In genomic region chr10:79244841-79245504, GRCh38 we compare ENCODE assay signal across 8 cellular contexts.
DNase-seq lines count a peak whose midpoint lies in the region; ATAC-seq and TF ChIP-seq lines count a peak whose summit lies in the region.

No MANE protein-coding gene starts in this region.

- peak overlapping the region; percentile 93 for H3K27ac ChIP-seq in KMS-11
- H3K27ac ChIP-seq in coronary artery = peak overlapping the region; percentile 91 to 97
- H3K27ac ChIP-seq in spleen = peak overlapping the region; percentile 69 to 93 (median 88)

- H3K79me2 ChIP-seq in KMS-11 (ENCODE audit: insufficient read depth, low read depth) = peaks cover 64% of the 10 kb centered on the region

- no peaks in the 10 kb centered on the region for H3K36me3 ChIP-seq in KMS-11 (ENCODE audit: insufficient read depth)
- peaks cover 0 to 5% (median 0%) of the 10 kb centered on the region in 6 donors for H3K36me3 ChIP-seq in spleen

- TF ChIP-seq CTCF in KMS-11 (conservative IDR thresholded peaks at IDR 0.05; ENCODE audit: low read depth, low read length) = no peak
- no peak for TF ChIP-seq CTCF in coronary artery (IDR thresholded peaks at IDR 0.05)
- no peak for TF ChIP-seq CTCF in spleen (IDR thresholded peaks at IDR 0.05 in 8 of 11, conservative IDR thresholded peaks at IDR 0.05 in 3 of 11)

- WGBS in spleen, 5 donors = 31 to 48% (median 34%) methylated on average over 15 of the region's 15 CpGs

- peak overlapping the region; percentile 91 for H3K9ac ChIP-seq in KMS-11

- H3K4me1 ChIP-seq in KMS-11 (ENCODE audit: low read depth, poor library complexity, severe bottlenecking) (peaks cover 66% of the 10 kb centered on the region), spleen (peaks cover 66 to 97% (median 87%) of the 10 kb centered on the region in 6 donors)

- H3K9me3 ChIP-seq in spleen = no peaks in the 10 kb centered on the region

- no peaks in the 10 kb centered on the region for H3K27me3 ChIP-seq in KMS-11 (ENCODE audit: insufficient read depth, low read depth)
- H3K27me3 ChIP-seq in spleen (replicated peaks in 1 of 7) = no peaks in the 10 kb centered on the region

- TF ChIP-seq POLR2A in spleen (IDR thresholded peaks at IDR 0.05) = peak in 1 of 3 donors; percentile 37

- H4K20me1 ChIP-seq in KMS-11 (ENCODE audit: insufficient read depth) = no peaks in the 10 kb centered on the region

- H3K4me3 ChIP-seq in KMS-11 (IDR thresholded peaks at IDR 0.05; ENCODE audit: insufficient read depth, low read depth, low read length) = no peak overlapping the region
- H3K4me3 ChIP-seq in coronary artery = peak overlapping the region; percentile 12
- peak overlapping the region; percentile 22 to 79 (median 65) for H3K4me3 ChIP-seq in spleen

- intact Hi-C loops in spleen (cut with DNase I; ENCODE audit: low total_unique reads) = no loop called here

- ATAC-seq in GM19438 (IDR thresholded peaks at IDR 0.05; ENCODE audit: low read depth, unreplicated experiment) = peak; percentile 23
- no peak for ATAC-seq in esophagus mucosa

- H2AFZ ChIP-seq in KMS-11 (ENCODE audit: low read depth) = no peak overlapping the region

- peak overlapping the region; percentile 69 for H3K4me2 ChIP-seq in KMS-11

- DNase-seq in GM03348 (ENCODE audit: low spot score) (peak; percentile 44), coronary artery (ENCODE audit: low spot score) (no peak), spleen (peak; percentile 90), kidney glomerular epithelial cell (lab: John Stamatoyannopoulos, UW) (no peak), COLO668 (lab: John Stamatoyannopoulos, UW; ENCODE audit: unreplicated experiment) (no peak)

Comparison
In these comparisons a context has a peak if more than half of its experiments do, and no peak if none do; other contexts are left out.
1. DNase-seq: peak in GM03348 (single experiment) and spleen (single experiment); none in coronary artery (single experiment), kidney glomerular epithelial cell (single experiment) and COLO668 (single experiment).
2. Peak in every context shown above with its lines, with median percentiles within 50 percentile points of each other: H3K27ac ChIP-seq.